Comparison of ENCODE assay signal across 32 cellular contexts in genomic region chr13:104993708-104994107, GRCh38.
"Had no signal": no experiment of that assay in that cellular context is flagged by ENCODE, and none has a peak within 500 bp of the region (broad histone marks: within the 10 kb centered on the region; RNA-seq: fewer than 3 reads in every experiment).

No MANE protein-coding gene starts in this region.

- H3K4me3 Mint-ChIP-seq: activated B cell treated with CpG ODN at 0.5 μM for 24 hours; activated CD8-positive, alpha-beta T cell treated with anti-CD3 and anti-CD28 coated beads for 36 hours; activated naive CD4-positive, alpha-beta T cell treated with anti-CD3 and anti-CD28 coated beads for 36 hours; activated naive CD8-positive, alpha-beta T cell treated with anti-CD3 and anti-CD28 coated beads for 36 hours; brain; naive thymus-derived CD4-positive, alpha-beta T cell; stimulated activated memory B cell treated with anti-CD40 and anti-IgM and Interleukin-4, amounts not matched to agents 10 μg/mL and 1 μg/mL and 100 μg/mL, for 72 hours; stimulated activated naive CD8-positive, alpha-beta T cell treated with anti-CD3 and anti-CD28 coated beads, Interleukin-15, amount 100 ng/mL, for 72 hours; T-helper 1 cell treated with Interleukin-12 subunit alpha and Interleukin-12 subunit beta and Interleukin-4 antibody, amounts not matched to agents 30 μg/mL and 1 μg/mL, for 36 hours; type B pancreatic cell had no signal

- DNase-seq: activated B cell treated with CpG ODN at 0.5 μM for 24 hours; activated CD4-positive, alpha-beta T cell treated with anti-CD3 and anti-CD28 coated beads, Interleukin-2, amount 50 U/mL, for 1 hour; activated CD8-positive, alpha-beta T cell treated with anti-CD3 and anti-CD28 coated beads for 36 hours; activated effector memory CD4-positive, alpha-beta T cell treated with anti-CD3 and anti-CD28 coated beads, Interleukin-2, amount 50 U/mL, for 16 hours; activated naive CD4-positive, alpha-beta T cell treated with anti-CD3 and anti-CD28 coated beads for 36 hours; activated naive CD8-positive, alpha-beta T cell treated with anti-CD3 and anti-CD28 coated beads for 36 hours; adrenal gland; aorta; cerebellar nuclear complex; colonic mucosa; effector CD8-positive, alpha-beta T cell; erythroblast; head of caudate nucleus; hippocampal formation; left cardiac atrium; midbrain; naive thymus-derived CD4-positive, alpha-beta T cell; nucleus accumbens; pancreas; psoas muscle; sigmoid colon; small intestine; stimulated activated CD4-positive, alpha-beta T cell treated with anti-CD3 and anti-CD28 coated beads, Interleukin-4, amount 100 ng/mL, for 24 hours; stimulated activated naive CD8-positive, alpha-beta T cell treated with anti-CD3 and anti-CD28 coated beads, Interleukin-15, amount 100 ng/mL, for 72 hours; substantia nigra; T1000; uterus had no signal

- ATAC-seq: activated CD8-positive, alpha-beta T cell treated with anti-CD3 and anti-CD28 coated beads for 36 hours; left cardiac atrium; naive thymus-derived CD4-positive, alpha-beta T cell; pancreas; psoas muscle; stimulated activated memory B cell treated with anti-CD40 and anti-IgM and Interleukin-4, amounts not matched to agents 10 μg/mL and 1 μg/mL and 100 μg/mL, for 72 hours; stimulated activated naive CD8-positive, alpha-beta T cell treated with anti-CD3 and anti-CD28 coated beads, Interleukin-15, amount 100 ng/mL, for 72 hours had no signal

- H3K4me3 ChIP-seq: adrenal gland, cardiac muscle cell, colonic mucosa, pancreas, psoas muscle, sigmoid colon, uterus had no signal

- H3K27ac ChIP-seq: adrenal gland, cardiac muscle cell, colonic mucosa, pancreas, psoas muscle, sigmoid colon, uterus had no signal

- H3K36me3 ChIP-seq: adrenal gland, cardiac muscle cell, colonic mucosa, pancreas, sigmoid colon, uterus had no signal

- H3K27me3 Mint-ChIP-seq: activated B cell treated with CpG ODN at 0.5 μM for 24 hours; activated CD8-positive, alpha-beta T cell treated with anti-CD3 and anti-CD28 coated beads for 36 hours; activated naive CD8-positive, alpha-beta T cell treated with anti-CD3 and anti-CD28 coated beads for 36 hours; brain; stimulated activated memory B cell treated with anti-CD40 and anti-IgM and Interleukin-4, amounts not matched to agents 10 μg/mL and 1 μg/mL and 100 μg/mL, for 72 hours; stimulated activated naive CD8-positive, alpha-beta T cell treated with anti-CD3 and anti-CD28 coated beads, Interleukin-15, amount 100 ng/mL, for 72 hours; type B pancreatic cell had no signal

- H3K36me3 Mint-ChIP-seq: activated naive CD8-positive, alpha-beta T cell treated with anti-CD3 and anti-CD28 coated beads for 36 hours; brain; naive thymus-derived CD4-positive, alpha-beta T cell; stimulated activated memory B cell treated with anti-CD40 and anti-IgM and Interleukin-4, amounts not matched to agents 10 μg/mL and 1 μg/mL and 100 μg/mL, for 72 hours; type B pancreatic cell had no signal

- H3K27ac Mint-ChIP-seq: activated B cell treated with CpG ODN at 0.5 μM for 24 hours; activated CD8-positive, alpha-beta T cell treated with anti-CD3 and anti-CD28 coated beads for 36 hours; activated naive CD4-positive, alpha-beta T cell treated with anti-CD3 and anti-CD28 coated beads for 36 hours; activated naive CD8-positive, alpha-beta T cell treated with anti-CD3 and anti-CD28 coated beads for 36 hours; naive thymus-derived CD4-positive, alpha-beta T cell; stimulated activated memory B cell treated with anti-CD40 and anti-IgM and Interleukin-4, amounts not matched to agents 10 μg/mL and 1 μg/mL and 100 μg/mL, for 72 hours; stimulated activated naive CD8-positive, alpha-beta T cell treated with anti-CD3 and anti-CD28 coated beads, Interleukin-15, amount 100 ng/mL, for 72 hours; T-helper 1 cell treated with Interleukin-12 subunit alpha and Interleukin-12 subunit beta and Interleukin-4 antibody, amounts not matched to agents 30 μg/mL and 1 μg/mL, for 36 hours; type B pancreatic cell had no signal

- H3K4me1 Mint-ChIP-seq: activated B cell treated with CpG ODN at 0.5 μM for 24 hours; activated naive CD8-positive, alpha-beta T cell treated with anti-CD3 and anti-CD28 coated beads for 36 hours; brain; naive thymus-derived CD4-positive, alpha-beta T cell; stimulated activated memory B cell treated with anti-CD40 and anti-IgM and Interleukin-4, amounts not matched to agents 10 μg/mL and 1 μg/mL and 100 μg/mL, for 72 hours; stimulated activated naive CD8-positive, alpha-beta T cell treated with anti-CD3 and anti-CD28 coated beads, Interleukin-15, amount 100 ng/mL, for 72 hours had no signal

- H3K9me3 Mint-ChIP-seq: activated naive CD4-positive, alpha-beta T cell treated with anti-CD3 and anti-CD28 coated beads for 36 hours; activated naive CD8-positive, alpha-beta T cell treated with anti-CD3 and anti-CD28 coated beads for 36 hours; stimulated activated memory B cell treated with anti-CD40 and anti-IgM and Interleukin-4, amounts not matched to agents 10 μg/mL and 1 μg/mL and 100 μg/mL, for 72 hours; stimulated activated naive CD8-positive, alpha-beta T cell treated with anti-CD3 and anti-CD28 coated beads, Interleukin-15, amount 100 ng/mL, for 72 hours; T-helper 1 cell treated with Interleukin-12 subunit alpha and Interleukin-12 subunit beta and Interleukin-4 antibody, amounts not matched to agents 30 μg/mL and 1 μg/mL, for 36 hours; type B pancreatic cell had no signal

- H3K27me3 ChIP-seq: adrenal gland, cardiac muscle cell, colonic mucosa, pancreas, sigmoid colon, uterus had no signal

- H3K4me1 ChIP-seq: adrenal gland, colonic mucosa, pancreas, psoas muscle, uterus had no signal

- H3K9me3 ChIP-seq: adrenal gland, colonic mucosa, pancreas, psoas muscle, sigmoid colon, uterus had no signal
